ENCODE assay signal across 39 cellular contexts in genomic region chr5:108696407-108696806, GRCh38.
"Had no signal": no experiment of that assay in that cellular context is flagged by ENCODE, and none has a peak within 500 bp of the region (broad histone marks: within the 10 kb centered on the region; RNA-seq: fewer than 3 reads in every experiment).

No MANE protein-coding gene starts in this region.

- FAIRE-seq: astrocyte, bronchial epithelial cell, colon had no signal

- H3K36me3 Mint-ChIP-seq: activated naive CD4-positive, alpha-beta T cell treated with anti-CD3 and anti-CD28 coated beads, Interleukin-2, amount 10 ng/mL, durations not matched to agents 7 days and 5 days; activated naive CD4-positive, alpha-beta T cell treated with anti-CD3 and anti-CD28 coated beads, Interleukin-2, amount 50 U/mL, for 24 hours; activated naive CD4-positive, alpha-beta T cell treated with anti-CD3 and anti-CD28 coated beads, Interleukin-2, amount 50 U/mL, for 72 hours; activated naive CD8-positive, alpha-beta T cell treated with anti-CD3 and anti-CD28 coated beads, Interleukin-2, amount 10 ng/mL, durations not matched to agents 7 days and 5 days; brain had no signal

- DNase-seq: activated effector memory CD4-positive, alpha-beta T cell treated with anti-CD3 and anti-CD28 coated beads, Interleukin-2, amount 50 U/mL, for 16 hours; activated effector memory CD4-positive, alpha-beta T cell treated with Interleukin-2 at 50 U/mL for 16 hours; activated gamma-delta T cell; activated gamma-delta T cell treated with Interleukin-2 at 50 U/mL for 16 hours; activated naive CD4-positive, alpha-beta T cell; activated naive CD4-positive, alpha-beta T cell treated with anti-CD3 and anti-CD28 coated beads for 36 hours; activated naive CD4-positive, alpha-beta T cell treated with anti-CD3 and anti-CD28 coated beads, Interleukin-2, amount 10 ng/mL, durations not matched to agents 7 days and 5 days; activated naive CD4-positive, alpha-beta T cell treated with anti-CD3 and anti-CD28 coated beads, Interleukin-2, amount 50 U/mL, for 16 hours; activated naive CD4-positive, alpha-beta T cell treated with Interleukin-2 at 50 U/mL for 16 hours; activated naive CD8-positive, alpha-beta T cell treated with anti-CD3 and anti-CD28 coated beads for 36 hours; activated naive CD8-positive, alpha-beta T cell treated with anti-CD3 and anti-CD28 coated beads, Interleukin-2, amount 10 ng/mL, durations not matched to agents 7 days and 5 days; activated T-cell treated with anti-CD3 and anti-CD28 coated beads, Interleukin-2, amount 50 U/mL, for 1 hour; activated T-cell treated with anti-CD3 and anti-CD28 coated beads, Interleukin-2, amount 50 U/mL, for 24 hours; activated T-cell treated with anti-CD3 and anti-CD28 coated beads, Interleukin-2, amount 50 U/mL, for 4 hours; activated T-cell treated with anti-CD3 and anti-CD28 coated beads, Interleukin-2, amount 50 U/mL, for 48 hours; activated T-cell treated with anti-CD3 and anti-CD28 coated beads, Interleukin-2, amount 50 U/mL, for 72 hours; adrenal gland; amniotic stem cell; amygdala; anterior cingulate cortex; aorta; body of pancreas; brain microvascular endothelial cell; caudate nucleus; central memory CD4-positive, alpha-beta T cell; cerebellar nuclear complex had no signal

- H3K4me1 ChIP-seq: adrenal gland, ascending aorta, body of pancreas, breast epithelium had no signal

- H3K27me3 Mint-ChIP-seq: activated naive CD4-positive, alpha-beta T cell treated with anti-CD3 and anti-CD28 coated beads, Interleukin-2, amount 10 ng/mL, durations not matched to agents 7 days and 5 days; activated naive CD4-positive, alpha-beta T cell treated with anti-CD3 and anti-CD28 coated beads, Interleukin-2, amount 50 U/mL, for 24 hours; activated naive CD8-positive, alpha-beta T cell treated with anti-CD3 and anti-CD28 coated beads for 36 hours had no signal

- H3K4me3 Mint-ChIP-seq: activated naive CD4-positive, alpha-beta T cell treated with anti-CD3 and anti-CD28 coated beads for 36 hours; activated naive CD4-positive, alpha-beta T cell treated with anti-CD3 and anti-CD28 coated beads, Interleukin-2, amount 10 ng/mL, durations not matched to agents 7 days and 5 days; activated naive CD4-positive, alpha-beta T cell treated with anti-CD3 and anti-CD28 coated beads, Interleukin-2, amount 50 U/mL, for 24 hours; activated naive CD8-positive, alpha-beta T cell treated with anti-CD3 and anti-CD28 coated beads for 36 hours; activated naive CD8-positive, alpha-beta T cell treated with anti-CD3 and anti-CD28 coated beads, Interleukin-2, amount 10 ng/mL, durations not matched to agents 7 days and 5 days; activated T-cell treated with anti-CD3 and anti-CD28 coated beads, Interleukin-2, amount 50 U/mL, for 24 hours; activated T-cell treated with anti-CD3 and anti-CD28 coated beads, Interleukin-2, amount 50 U/mL, for 4 hours; activated T-cell treated with anti-CD3 and anti-CD28 coated beads, Interleukin-2, amount 50 U/mL, for 72 hours; activated T-helper 1 cell treated with anti-CD3 and anti-CD28 coated beads, Interleukin-12 subunit alpha, Interleukin-12 subunit beta, Interleukin-2, Interleukin-4 antibody, amounts not matched to agents 30 ng/mL and 10 ng/mL and 1 ng/mL, durations not matched to agents 14 hours and 24 hours and 36 hours; activated T-helper 17 cell treated with anti-CD3 and anti-CD28 coated beads, Interleukin-2, amount 50 U/mL, for 72 hours; brain; central memory CD8-positive, alpha-beta T cell had no signal

- H3K9me3 Mint-ChIP-seq: activated naive CD4-positive, alpha-beta T cell treated with anti-CD3 and anti-CD28 coated beads for 36 hours; activated naive CD4-positive, alpha-beta T cell treated with anti-CD3 and anti-CD28 coated beads, Interleukin-2, amount 10 ng/mL, durations not matched to agents 7 days and 5 days; activated naive CD4-positive, alpha-beta T cell treated with anti-CD3 and anti-CD28 coated beads, Interleukin-2, amount 50 U/mL, for 24 hours; activated naive CD4-positive, alpha-beta T cell treated with anti-CD3 and anti-CD28 coated beads, Interleukin-2, amount 50 U/mL, for 72 hours; activated naive CD8-positive, alpha-beta T cell treated with anti-CD3 and anti-CD28 coated beads for 36 hours; activated naive CD8-positive, alpha-beta T cell treated with anti-CD3 and anti-CD28 coated beads, Interleukin-2, amount 10 ng/mL, durations not matched to agents 7 days and 5 days; activated T-cell treated with anti-CD3 and anti-CD28 coated beads, Interleukin-2, amount 50 U/mL, for 24 hours; activated T-cell treated with anti-CD3 and anti-CD28 coated beads, Interleukin-2, amount 50 U/mL, for 4 hours; activated T-cell treated with anti-CD3 and anti-CD28 coated beads, Interleukin-2, amount 50 U/mL, for 72 hours; activated T-helper 1 cell treated with anti-CD3 and anti-CD28 coated beads, Interleukin-12 subunit alpha, Interleukin-12 subunit beta, Interleukin-2, Interleukin-4 antibody, amounts not matched to agents 30 ng/mL and 10 ng/mL and 1 ng/mL, durations not matched to agents 14 hours and 24 hours and 36 hours; activated T-helper 17 cell treated with anti-CD3 and anti-CD28 coated beads, Interleukin-2, amount 50 U/mL, for 72 hours; activated T-helper 2 cell treated with anti-CD3 and anti-CD28 coated beads, Interferon-gamma antibody, Interleukin-2, Interleukin-4, amounts not matched to agents 10 μg/mL and 5 μg/mL and 100 μg/mL, durations not matched to agents 14 hours and 24 hours and 36 hours; central memory CD8-positive, alpha-beta T cell had no signal

- ATAC-seq: activated naive CD4-positive, alpha-beta T cell treated with anti-CD3 and anti-CD28 coated beads, Interleukin-2, amount 50 U/mL, for 72 hours; activated T-cell treated with anti-CD3 and anti-CD28 coated beads, Interleukin-2, amount 50 U/mL, for 4 hours; activated T-cell treated with anti-CD3 and anti-CD28 coated beads, Interleukin-2, amount 50 U/mL, for 72 hours; activated T-helper 17 cell treated with anti-CD3 and anti-CD28 coated beads, Interleukin-2, amount 50 U/mL, for 72 hours; body of pancreas had no signal

- H3K27ac Mint-ChIP-seq: activated naive CD4-positive, alpha-beta T cell treated with anti-CD3 and anti-CD28 coated beads for 36 hours; activated naive CD4-positive, alpha-beta T cell treated with anti-CD3 and anti-CD28 coated beads, Interleukin-2, amount 10 ng/mL, durations not matched to agents 7 days and 5 days; activated naive CD4-positive, alpha-beta T cell treated with anti-CD3 and anti-CD28 coated beads, Interleukin-2, amount 50 U/mL, for 24 hours; activated naive CD4-positive, alpha-beta T cell treated with anti-CD3 and anti-CD28 coated beads, Interleukin-2, amount 50 U/mL, for 72 hours; activated naive CD8-positive, alpha-beta T cell treated with anti-CD3 and anti-CD28 coated beads for 36 hours; activated naive CD8-positive, alpha-beta T cell treated with anti-CD3 and anti-CD28 coated beads, Interleukin-2, amount 10 ng/mL, durations not matched to agents 7 days and 5 days; activated T-cell treated with anti-CD3 and anti-CD28 coated beads, Interleukin-2, amount 50 U/mL, for 24 hours; activated T-cell treated with anti-CD3 and anti-CD28 coated beads, Interleukin-2, amount 50 U/mL, for 72 hours; activated T-helper 1 cell treated with anti-CD3 and anti-CD28 coated beads, Interleukin-12 subunit alpha, Interleukin-12 subunit beta, Interleukin-2, Interleukin-4 antibody, amounts not matched to agents 30 ng/mL and 10 ng/mL and 1 ng/mL, durations not matched to agents 14 hours and 24 hours and 36 hours; activated T-helper 17 cell treated with anti-CD3 and anti-CD28 coated beads, Interleukin-2, amount 50 U/mL, for 72 hours; activated T-helper 2 cell treated with anti-CD3 and anti-CD28 coated beads, Interferon-gamma antibody, Interleukin-2, Interleukin-4, amounts not matched to agents 10 μg/mL and 5 μg/mL and 100 μg/mL, durations not matched to agents 14 hours and 24 hours and 36 hours; brain had no signal

- H3K4me3 ChIP-seq: adrenal gland, ascending aorta, body of pancreas, breast epithelium, cardiac muscle cell had no signal

- H3K4me1 Mint-ChIP-seq: activated naive CD4-positive, alpha-beta T cell treated with anti-CD3 and anti-CD28 coated beads, Interleukin-2, amount 10 ng/mL, durations not matched to agents 7 days and 5 days; activated naive CD4-positive, alpha-beta T cell treated with anti-CD3 and anti-CD28 coated beads, Interleukin-2, amount 50 U/mL, for 24 hours; activated naive CD8-positive, alpha-beta T cell treated with anti-CD3 and anti-CD28 coated beads for 36 hours; activated naive CD8-positive, alpha-beta T cell treated with anti-CD3 and anti-CD28 coated beads, Interleukin-2, amount 10 ng/mL, durations not matched to agents 7 days and 5 days; activated T-helper 17 cell treated with anti-CD3 and anti-CD28 coated beads, Interleukin-2, amount 50 U/mL, for 72 hours; central memory CD8-positive, alpha-beta T cell had no signal

- H3K9me3 ChIP-seq: adrenal gland, ascending aorta, body of pancreas, breast epithelium had no signal

- H3K27ac ChIP-seq: adrenal gland, ascending aorta, body of pancreas, brain microvascular endothelial cell, breast epithelium, cardiac muscle cell had no signal

- H3K27me3 ChIP-seq: adrenal gland, ascending aorta, body of pancreas, brain microvascular endothelial cell, breast epithelium, cardiac muscle cell had no signal

- H3K36me3 ChIP-seq: adrenal gland, ascending aorta, brain microvascular endothelial cell, breast epithelium, cardiac muscle cell had no signal
